In the genomic region with DNA sequence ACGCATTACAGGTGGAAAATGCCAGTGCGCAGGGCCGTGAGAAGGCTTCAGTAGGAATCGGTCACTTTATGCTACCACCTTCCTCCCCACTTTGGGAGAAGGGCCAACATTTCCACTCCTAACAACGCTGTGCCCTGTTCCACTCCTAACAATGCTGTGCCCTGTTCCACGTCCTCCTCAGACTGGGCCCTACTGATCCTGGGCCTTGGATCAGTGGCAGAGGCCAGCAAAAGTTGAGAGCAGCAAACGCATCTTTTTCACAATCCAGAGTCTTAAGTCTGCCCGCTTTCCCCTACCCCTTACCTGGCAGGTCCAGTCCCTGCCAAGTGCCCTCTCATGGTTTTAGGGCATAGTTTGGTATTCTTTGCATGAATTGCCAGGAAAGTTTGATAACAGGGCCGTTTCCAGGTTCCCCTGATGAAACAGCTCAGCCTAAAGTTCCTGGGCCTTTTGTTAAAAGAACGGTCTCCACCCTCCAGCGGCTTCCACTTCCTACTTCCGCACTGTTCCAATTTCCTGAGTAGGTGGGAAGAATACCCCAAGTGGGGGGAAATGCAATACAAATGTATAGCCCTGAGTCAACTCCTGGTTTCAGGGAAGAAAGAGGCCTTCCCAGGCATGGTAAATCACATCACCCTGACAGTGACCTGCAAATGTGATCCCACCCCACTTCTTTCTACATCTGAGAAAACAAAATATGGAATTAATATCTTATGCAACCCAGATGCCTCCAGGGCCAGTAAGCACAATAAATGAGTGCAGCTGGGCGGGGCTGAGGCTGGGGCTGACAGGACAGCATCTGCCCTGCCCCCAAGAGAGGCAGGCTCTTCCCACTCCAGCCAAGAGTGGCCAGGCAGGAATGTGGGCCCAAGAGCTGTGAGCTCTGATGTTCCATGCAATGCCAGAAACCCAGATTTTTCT, we compare ENCODE assay signal across 8 cellular contexts. TPM values are rescaled to one million over a fixed set of nuclear protein-coding genes. Genes with fewer than 3 reads are reported as not detected.
DNase-seq lines count a peak whose midpoint lies in the region; ATAC-seq, FAIRE-seq and TF ChIP-seq lines count a peak whose summit lies in the region.

No MANE protein-coding gene starts in this region.

- intact Hi-C loops in lower leg skin (cut with DNase I; ENCODE audit: low total_unique reads), result no loop called here

- no peak for TF ChIP-seq EP300 in A549 (IDR thresholded peaks at IDR 0.05)

- H3K4me3 ChIP-seq in A549 (no peak overlapping the region), HUES6 (ENCODE audit: low read depth, low read length) (0 out of 2 replicates have a peak overlapping the region, but pooled peaks have one; percentile 7), lower leg skin (ENCODE audit: low read depth, poor library complexity, severe bottlenecking) (no peak overlapping the region), thoracic aorta (peak overlapping the region; percentile 62)

- H3K27ac ChIP-seq in A549 (peak overlapping the region; percentile 58 to 87), HUES6 (ENCODE audit: low read depth, low read length) (peak overlapping the region; percentile 94), thoracic aorta (peak overlapping the region; percentile 99)

- peak overlapping the region; percentile 77 for H3K9ac ChIP-seq in HUES6 (ENCODE audit: low read length)

- H3K4me1 ChIP-seq in A549, result peaks cover 39% of the 10 kb centered on the region
- peaks cover 94% of the 10 kb centered on the region for H3K4me1 ChIP-seq in HUES6 (ENCODE audit: control insufficient read depth, insufficient read depth, low read length)
- H3K4me1 ChIP-seq in thoracic aorta (ENCODE audit: control insufficient read depth in 1 of 2, low read depth in 2 of 2), result peaks cover 77 to 95% of the 10 kb centered on the region in 2 donors

- H3K36me3 ChIP-seq in HUES6 (ENCODE audit: control insufficient read depth, insufficient read depth, low read length) (peaks cover 40% of the 10 kb centered on the region), thoracic aorta (peaks cover 16% of the 10 kb centered on the region)

- no peak for FAIRE-seq in A549 (lab: Jason Lieb, UNC)

- H3K4me2 ChIP-seq in A549, result peak overlapping the region; percentile 60

- CTCF ChIA-PET in A549 (lab: Yijun Ruan, JAX), result interaction anchor here (0.9 to 3.6 kb wide), 9 partner anchors 8 to 136 kb away, joined by 3 to 12 read pairs (median 5); no protein-coding TSS in a partner anchor

- WGBS in A549 (ENCODE audit: missing lambda C conversion rate), result 83% methylated on average over 13 of the region's 13 CpGs
- WGBS in lower leg skin, 2 donors, result 41 to 43% methylated on average over 13 of the region's 13 CpGs

- no peak for TF ChIP-seq RAD21 in A549 (conservative IDR thresholded peaks at IDR 0.05 in 1 of 2, IDR thresholded peaks at IDR 0.05 in 1 of 2)

- DNase-seq in A549 (ENCODE audit: low read depth in 1 of 2, low spot score in 1 of 2) (peak; percentile 27 to 65), dedifferentiated amniotic fluid mesenchymal stem cell (ENCODE audit: extremely low spot score) (peak; percentile 95), lower leg skin (ENCODE audit: low spot score in 2 of 2) (peak; percentile 87 to 97), thoracic aorta (ENCODE audit: low spot score) (peak; percentile 78), GF-D8 (lab: John Stamatoyannopoulos, UW) (no peak), NCI-H2171 treated with DMSO at 0.1 percent for 48 hours (lab: John Stamatoyannopoulos, UW) (no peak)

- TF ChIP-seq POLR2A in A549 (IDR thresholded peaks at IDR 0.05; ENCODE audit: low read length) (no peak), lower leg skin (IDR thresholded peaks at IDR 0.05) (no peak)

- H3K9me3 ChIP-seq in A549, result no peaks in the 10 kb centered on the region
- no peaks in the 10 kb centered on the region for H3K9me3 ChIP-seq in HUES6 (ENCODE audit: control insufficient read depth, insufficient read depth, low read depth, low read length)
- H3K9me3 ChIP-seq in thoracic aorta, result no peaks in the 10 kb centered on the region

- no peak for TF ChIP-seq CTCF in A549 (IDR thresholded peaks at IDR 0.05)
- TF ChIP-seq CTCF in lower leg skin (IDR thresholded peaks at IDR 0.05), result no peak
- no peak for TF ChIP-seq CTCF in thoracic aorta (IDR thresholded peaks at IDR 0.05)

- POLR2A ChIA-PET in A549 (lab: Yijun Ruan, JAX), result interaction anchor here (1.6 kb wide), 1 partner anchor 15 kb away, joined by 4 read pairs; a partner anchor contains a TSS

- no peaks in the 10 kb centered on the region for H3K27me3 ChIP-seq in HUES6 (ENCODE audit: control insufficient read depth, insufficient read depth, low read length)
- no peaks in the 10 kb centered on the region for H3K27me3 ChIP-seq in thoracic aorta (replicated peaks; ENCODE audit: insufficient read depth)

- ATAC-seq in A549 (peak; percentile 63 to 85; a peak in 4 of 6 replicates), thoracic aorta (ENCODE audit: insufficient number of reproducible peaks, low FRiP score, low read depth) (peak; percentile 34), GM19455 (IDR thresholded peaks at IDR 0.05; ENCODE audit: unreplicated experiment) (no peak)

TF ChIP-seq in A549, 52 proteins besides CTCF, POLR2A, EP300 and RAD21:
- no peak for TF ChIP-seq NPAS2 (CRISPR knock-in tag; IDR thresholded peaks at IDR 0.05; ENCODE audit: borderline replicate concordance)
- TF ChIP-seq CEBPB (IDR thresholded peaks at IDR 0.05), result peak in 1 of 2 experiments; percentile 63; a peak in 2 of 4 replicates

RNA-seq across cellular contexts. Expression of a gene that starts 15.0 kb away (rescaled TPM):
- 50.4 and 52.3 TPM in 2 replicates for polyA plus RNA-seq in A549 (2011; rRNA removed)
- polyA plus RNA-seq in A549 (2012; cell fraction: cytosol; rRNA removed), result 42.8 and 54.6 TPM in 2 replicates
- 49.1 and 57.4 TPM in 2 replicates for polyA plus RNA-seq in A549 (2012; cell fraction: nucleus; rRNA removed)
- 42.9 to 50.6 TPM (median 43.5 TPM) in 3 replicates for polyA plus RNA-seq in A549 (2017; fragmentation: RNase III; extraction: RNeasy Plus Mini Kit Qiagen cat#74134 plus additional on column Dnase treatment)
- polyA minus RNA-seq in A549 (2011; rRNA and poly(A)+ RNA removed), result 94.5 and 141 TPM in 2 replicates
- 10 to 100 TPM; 22.3 to 60.1 (median 44.1) TPM for total RNA-seq in lower leg skin
- total RNA-seq in thoracic aorta, result 100 to 1,000 TPM; 109 to 271 TPM

RNA-seq across cellular contexts. Expression of a gene that starts 15.3 kb away (rescaled TPM):
- polyA plus RNA-seq in A549 (2011; rRNA removed) (38.0 and 42.4 TPM in 2 replicates), A549 (2017; fragmentation: RNase III; extraction: RNeasy Plus Mini Kit Qiagen cat#74134 plus additional on column Dnase treatment) (14.0 to 15.4 TPM (median 14.5 TPM) in 3 replicates)
- polyA plus RNA-seq in A549 (2012; cell fraction: cytosol; rRNA removed), result 17.5 and 20.6 TPM in 2 replicates
- polyA plus RNA-seq in A549 (2012; cell fraction: nucleus; rRNA removed), result 36.1 and 38.6 TPM in 2 replicates
- polyA minus RNA-seq in A549 (2011; rRNA and poly(A)+ RNA removed), result 65.6 and 73.8 TPM in 2 replicates
- total RNA-seq in lower leg skin (10 to 100 TPM; 42.7 to 49.9 (median 46.3) TPM), thoracic aorta (10 to 100 TPM; 41.4 to 75.3 TPM)

Comparison
In these comparisons a context has a peak if more than half of its experiments do, and no peak if none do; other contexts are left out.
1. DNase-seq: peak in A549 (2 of 2), dedifferentiated amniotic fluid mesenchymal stem cell (single experiment), lower leg skin (2 of 2) and thoracic aorta (single experiment); none in GF-D8 (single experiment) and NCI-H2171 treated with DMSO at 0.1 percent for 48 hours (single experiment).
2. H3K4me3 ChIP-seq: peak in HUES6 (single experiment) and thoracic aorta (single experiment); none in A549 (single experiment) and lower leg skin (single experiment).
3. Peak in every context shown above with its lines, with median percentiles within 50 percentile points of each other: H3K27ac ChIP-seq.